In genomic region chr19:49666120-49666444, GRCh38 we compare ENCODE assay signal across 8 cellular contexts. TPM values are rescaled to one million over a fixed set of nuclear protein-coding genes. Genes with fewer than 3 reads are reported as not detected.
A peak's percentile ranks its signal among the peaks of the same experiment; 100 is the strongest.
DNase-seq lines count a peak whose midpoint lies in the region; TF ChIP-seq lines count a peak whose summit lies in the region.

No MANE protein-coding gene starts in this region.

- H3K4me3 Mint-ChIP-seq in Caco-2 (ENCODE audit: unreplicated experiment) = peak overlapping the region; percentile 93

- H3K4me3 ChIP-seq in Caco-2 (ENCODE audit: low read depth, low read length) = peak overlapping the region; percentile 86
- H3K4me3 ChIP-seq in MM.1S (ENCODE audit: low read length) = peak overlapping the region; percentile 96
- peak overlapping the region; percentile 97 for H3K4me3 ChIP-seq in effector memory CD4-positive, alpha-beta T cell (ENCODE audit: insufficient read depth, low read depth, low read length, poor library complexity, severe bottlenecking)
- H3K4me3 ChIP-seq in neuronal stem cell (ENCODE audit: low read length in 2 of 2) = peak overlapping the region; percentile 73 to 85

- H3K4me1 ChIP-seq in Caco-2 = peaks cover 13% of the 10 kb centered on the region; the same call in 1 of the 2 replicates
- peaks cover 18% of the 10 kb centered on the region for H3K4me1 ChIP-seq in MM.1S (ENCODE audit: low read length)
- H3K4me1 ChIP-seq in effector memory CD4-positive, alpha-beta T cell (ENCODE audit: control insufficient read depth, insufficient read depth, low read length, poor library complexity, severe bottlenecking) = peaks cover 27% of the 10 kb centered on the region
- peaks cover 3 to 10% of the 10 kb centered on the region in 2 donors for H3K4me1 ChIP-seq in neuronal stem cell (ENCODE audit: control insufficient read depth in 2 of 2, insufficient read depth in 1 of 2, low read depth in 1 of 2, low read length in 2 of 2)

- no peak for DNase-seq in Caco-2
- no peak for DNase-seq in MM.1S
- DNase-seq in effector memory CD4-positive, alpha-beta T cell = no peak
- DNase-seq in neuronal stem cell (ENCODE audit: low spot score) = no peak
- DNase-seq in kidney glomerular epithelial cell (lab: John Stamatoyannopoulos, UW) = no peak
- DNase-seq in DMS114 treated with DMSO at 0.1 percent for 48 hours (lab: John Stamatoyannopoulos, UW; ENCODE audit: unreplicated experiment) = no peak
- DNase-seq in stimulated activated CD4-positive, alpha-beta T cell treated with anti-CD3 and anti-CD28 coated beads, Interleukin-2, amount 100 ng/mL, for 24 hours = no peak
- no peak for DNase-seq in EL

- H3K9me3 ChIP-seq in Caco-2 (no peaks in the 10 kb centered on the region), MM.1S (replicated peaks; ENCODE audit: insufficient read depth, low read length) (no peaks in the 10 kb centered on the region), neuronal stem cell (replicated peaks in 1 of 2; ENCODE audit: control insufficient read depth in 2 of 2, insufficient read depth in 1 of 2, low read depth in 1 of 2, low read length in 2 of 2) (no peaks in the 10 kb centered on the region)
- no peaks in the 10 kb centered on the region for H3K9me3 ChIP-seq in effector memory CD4-positive, alpha-beta T cell (ENCODE audit: control insufficient read depth, low read length)

- TSS peak; percentile 77 for BruUV-seq in Caco-2 (replicated peaks; lab: Mats Ljungman, UMichigan)

- H3K9me2 ChIP-seq in MM.1S (replicated peaks; ENCODE audit: insufficient read depth, low read length) = no peaks in the 10 kb centered on the region

- H3K9ac ChIP-seq in MM.1S (ENCODE audit: low read length) (peak overlapping the region; percentile 87), neuronal stem cell (ENCODE audit: low read depth, low read length, poor library complexity) (peak overlapping the region; percentile 37)

- no peaks in the 10 kb centered on the region for H4K20me1 ChIP-seq in MM.1S (ENCODE audit: insufficient read depth, low read length)

- CTCF ChIA-PET in Caco-2 (lab: Charles Lee) = interaction anchor here (2.0 kb wide), 1 partner anchor 96 kb away, joined by 7 read pairs; no protein-coding TSS in a partner anchor

- H3K14ac ChIP-seq in neuronal stem cell (ENCODE audit: low read length) = no peak overlapping the region

- no peak overlapping the region for H4K8ac ChIP-seq in neuronal stem cell (ENCODE audit: low read depth, low read length)

- TF ChIP-seq CTCF in Caco-2 (IDR thresholded peaks at IDR 0.05; ENCODE audit: insufficient read depth in 1 of 2, low read depth in 1 of 2, low read length in 1 of 2, severe bottlenecking in 1 of 2, unreplicated experiment in 1 of 2) (no peak), MM.1S (IDR thresholded peaks at IDR 0.05; ENCODE audit: low read length) (no peak)

- no peak overlapping the region for H3K23ac ChIP-seq in neuronal stem cell (ENCODE audit: low read depth, low read length, poor library complexity)

- H3K79me1 ChIP-seq in neuronal stem cell (ENCODE audit: low read depth, low read length) = peaks cover 8% of the 10 kb centered on the region

- H2BK120ac ChIP-seq in neuronal stem cell (ENCODE audit: low read depth, low read length) = no peak overlapping the region

- H3K4me2 ChIP-seq in MM.1S (ENCODE audit: low read depth, low read length) = peak overlapping the region; percentile 92
- H3K4me2 ChIP-seq in neuronal stem cell (ENCODE audit: insufficient read depth, low read length, poor library complexity, severe bottlenecking) = peak overlapping the region; percentile 74

- peaks cover 4% of the 10 kb centered on the region for H3K36me3 ChIP-seq in Caco-2 (ENCODE audit: control insufficient read depth, insufficient read depth, low read length)
- no peaks in the 10 kb centered on the region for H3K36me3 ChIP-seq in MM.1S (replicated peaks; ENCODE audit: insufficient read depth, low read length)
- peaks cover 22% of the 10 kb centered on the region for H3K36me3 ChIP-seq in effector memory CD4-positive, alpha-beta T cell (ENCODE audit: control insufficient read depth, insufficient read depth, low read length)
- H3K36me3 ChIP-seq in neuronal stem cell (replicated peaks in 1 of 2; ENCODE audit: control insufficient read depth in 2 of 2, insufficient read depth in 2 of 2, low read length in 2 of 2) = peaks cover 29 to 53% of the 10 kb centered on the region in 2 donors

- H2AFZ ChIP-seq in MM.1S (ENCODE audit: low read length) (peak overlapping the region; percentile 60), neuronal stem cell (ENCODE audit: low read length) (peak overlapping the region; percentile 85)

- no peak overlapping the region for H2BK15ac ChIP-seq in neuronal stem cell (ENCODE audit: low read length)

- no peak overlapping the region for H2AK5ac ChIP-seq in neuronal stem cell (ENCODE audit: low read depth, low read length)

- no peak overlapping the region for H3K4ac ChIP-seq in neuronal stem cell (ENCODE audit: low read length)

- POLR2A ChIA-PET in Caco-2 (lab: Charles Lee) = interaction anchor here (0.6 to 2.6 kb wide), 3 partner anchors 11 to 75 kb away, joined by 8 to 24 read pairs (median 15); partner anchors contain the start of genes PRMT1 and RRAS

- WGBS in neuronal stem cell (ENCODE audit: extremely low coverage in 2 of 2, insufficient read length in 2 of 2, insufficient replicate concordance in 1 of 2), 2 donors = no CpG with 5 or more reads among the region's 9 CpGs

- H3K27ac Mint-ChIP-seq in Caco-2 (ENCODE audit: unreplicated experiment) = peak overlapping the region; percentile 89

- intact Hi-C loops in Caco-2 (cut with micrococcal nuclease; ENCODE audit: unreplicated experiment) = no loop called here

- no peaks in the 10 kb centered on the region for H3K9me3 Mint-ChIP-seq in Caco-2 (ENCODE audit: unreplicated experiment)

- H3K27ac ChIP-seq in MM.1S (ENCODE audit: low read length) (peak overlapping the region; percentile 89; the same call in 1 of the 2 replicates), neuronal stem cell (replicated peaks; ENCODE audit: low read length) (no peak overlapping the region)
- H3K27ac ChIP-seq in effector memory CD4-positive, alpha-beta T cell (ENCODE audit: insufficient read depth, low read length, poor library complexity, severe bottlenecking) = peak overlapping the region; percentile 85

- H3K4me1 Mint-ChIP-seq in Caco-2 (ENCODE audit: low read depth, unreplicated experiment) = peaks cover 18% of the 10 kb centered on the region

- H2BK5ac ChIP-seq in neuronal stem cell (ENCODE audit: low read length) = no peak overlapping the region

- no peaks in the 10 kb centered on the region for H3K27me3 Mint-ChIP-seq in Caco-2 (ENCODE audit: insufficient read depth, unreplicated experiment)

- H3F3A ChIP-seq in MM.1S (ENCODE audit: insufficient read depth, low read length) = peaks cover 30% of the 10 kb centered on the region

- H4K91ac ChIP-seq in neuronal stem cell (ENCODE audit: low read depth, low read length, poor library complexity) = no peak overlapping the region

- peak overlapping the region; percentile 68 for H3K18ac ChIP-seq in neuronal stem cell (ENCODE audit: low read length)

- peaks cover 52% of the 10 kb centered on the region for H3K79me2 ChIP-seq in MM.1S (ENCODE audit: low read length)

- H3K27me3 ChIP-seq in Caco-2 (replicated peaks; ENCODE audit: control insufficient read depth, insufficient read depth, low read length) = no peaks in the 10 kb centered on the region
- no peaks in the 10 kb centered on the region for H3K27me3 ChIP-seq in MM.1S (replicated peaks; ENCODE audit: insufficient read depth, low read length)
- H3K27me3 ChIP-seq in effector memory CD4-positive, alpha-beta T cell (replicated peaks; ENCODE audit: control insufficient read depth, insufficient read depth, low read length, poor library complexity, severe bottlenecking) = no peaks in the 10 kb centered on the region
- H3K27me3 ChIP-seq in neuronal stem cell (ENCODE audit: control insufficient read depth in 3 of 3, insufficient read depth in 3 of 3, low read depth in 1 of 3, low read length in 3 of 3) = no peaks in the 10 kb centered on the region

- H3K36me3 Mint-ChIP-seq in Caco-2 (ENCODE audit: insufficient read depth, unreplicated experiment) = peaks cover 78% of the 10 kb centered on the region

- no peak overlapping the region for H2BK12ac ChIP-seq in neuronal stem cell (ENCODE audit: low read length)

RNA-seq across cellular contexts. Expression of gene BCL2L12, which starts 0.3 kb away (rescaled TPM):
- 103 and 111 TPM in 2 replicates for total RNA-seq in Caco-2 (2022)
- 124 TPM for polyA plus RNA-seq in neuronal stem cell (2013, experiment 1 of 2)
- 114 TPM for polyA plus RNA-seq in neuronal stem cell (2013, experiment 2 of 2)

RNA-seq across cellular contexts. Expression of gene IRF3, which starts 0.4 kb away (rescaled TPM):
- total RNA-seq in Caco-2 (2022) = 125 and 131 TPM in 2 replicates
- polyA plus RNA-seq in neuronal stem cell (2013, experiment 1 of 2) = 68.3 TPM
- 66.0 TPM for polyA plus RNA-seq in neuronal stem cell (2013, experiment 2 of 2)

RNA-seq across cellular contexts. Expression of gene PRMT1, which starts 11.0 kb away (rescaled TPM):
- 326 and 343 TPM in 2 replicates for total RNA-seq in Caco-2 (2022)
- 433 TPM for polyA plus RNA-seq in neuronal stem cell (2013, experiment 1 of 2)
- 420 TPM for polyA plus RNA-seq in neuronal stem cell (2013, experiment 2 of 2)

RNA-seq across cellular contexts. Expression of gene ADM5, which starts 23.3 kb away (rescaled TPM):
- total RNA-seq in Caco-2 (2022) = 8.5 and 10.4 TPM in 2 replicates
- polyA plus RNA-seq in neuronal stem cell (2013, experiment 1 of 2) = 1.7 TPM
- 2.0 TPM for polyA plus RNA-seq in neuronal stem cell (2013, experiment 2 of 2)

RNA-seq across cellular contexts. Expression of gene SCAF1, which starts 24.1 kb away (rescaled TPM):
- 83.4 and 89.5 TPM in 2 replicates for total RNA-seq in Caco-2 (2022)
- polyA plus RNA-seq in neuronal stem cell (2013, experiment 1 of 2) = 46.4 TPM
- 48.0 TPM for polyA plus RNA-seq in neuronal stem cell (2013, experiment 2 of 2)
